9 cellular contexts compared by ENCODE assay signal in the genomic region with DNA sequence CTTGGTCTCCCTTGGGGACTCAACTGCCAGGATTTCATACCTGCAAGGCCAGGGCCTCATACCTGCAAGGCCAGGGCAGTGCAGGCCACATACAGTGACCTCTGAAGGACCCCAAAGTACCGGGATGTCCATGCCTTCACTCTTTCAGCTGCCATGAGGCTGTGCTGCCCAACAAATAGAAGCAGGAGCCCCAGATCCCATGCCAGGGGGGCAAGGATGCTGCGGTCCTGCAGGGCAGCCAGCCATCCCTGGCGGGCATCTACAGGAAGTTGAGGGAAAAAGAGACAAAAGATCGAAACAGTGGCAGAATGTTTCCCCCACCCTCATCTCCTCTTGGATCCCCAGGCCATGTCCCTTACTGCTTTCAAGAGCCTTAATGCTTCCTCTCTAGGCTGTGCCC. TPM values are rescaled to one million over a fixed set of nuclear protein-coding genes. Genes with fewer than 3 reads are reported as not detected.
A peak's percentile ranks its signal among the peaks of the same experiment; 100 is the strongest.
DNase-seq lines count a peak whose midpoint lies in the region; ATAC-seq and TF ChIP-seq lines count a peak whose summit lies in the region.
"Had no signal": no experiment of that assay in that cellular context is flagged by ENCODE, and none has a peak within 500 bp of the region (broad histone marks: within the 10 kb centered on the region; RNA-seq: fewer than 3 reads in every experiment).

No MANE protein-coding gene starts in this region.

- H3K4me1 Mint-ChIP-seq in CD4-positive, alpha-beta memory T cell, result peaks cover 35 to 57% (median 41%) of the 10 kb centered on the region in 4 donors
- peaks cover 42% of the 10 kb centered on the region for H3K4me1 Mint-ChIP-seq in endothelial cell (ENCODE audit: unreplicated experiment)

- POLR2A ChIA-PET in CD4-positive, alpha-beta memory T cell (lab: Charles Lee; ENCODE audit: partially characterized antibody), result interaction anchor here (4.7 to 47.0 kb wide), 3 partner anchors 4 to 75 kb away, joined by 27 to 1474 read pairs (median 1474); partner anchors contain the start of genes DHX16, MDC1, NRM and PPP1R18

- H3K4me2 ChIP-seq in OCI-LY3 (ENCODE audit: low read length) (peak overlapping the region; percentile 87), osteoblast (ENCODE audit: insufficient read depth, low read length) (peak overlapping the region; percentile 81)

- H3K9me3 ChIP-seq in CD4-positive, alpha-beta memory T cell (ENCODE audit: control insufficient read depth in 1 of 2, low read length in 2 of 2), result no peaks in the 10 kb centered on the region
- H3K9me3 ChIP-seq in OCI-LY3 (ENCODE audit: insufficient read depth, low read length), result no peaks in the 10 kb centered on the region
- no peaks in the 10 kb centered on the region for H3K9me3 ChIP-seq in osteoblast (ENCODE audit: low read depth, low read length)

- H3K4me3 ChIP-seq in CD4-positive, alpha-beta memory T cell (ENCODE audit: low read length in 2 of 2), result peak overlapping the region; percentile 68 to 76
- H3K4me3 ChIP-seq in OCI-LY3 (ENCODE audit: low read length) (peak overlapping the region; percentile 94), osteoblast (ENCODE audit: insufficient read depth, low read length) (peak overlapping the region; percentile 85)

- TF ChIP-seq CTCF in OCI-LY3 (IDR thresholded peaks at IDR 0.05; ENCODE audit: low read depth, low read length) (no peak), endothelial cell (IDR thresholded peaks at IDR 0.05; ENCODE audit: unreplicated experiment) (no peak), osteoblast (IDR thresholded peaks at IDR 0.05; ENCODE audit: extremely low read depth, low read depth, low read length) (no peak)

- intact Hi-C loops in CD4-positive, alpha-beta memory T cell (cut with micrococcal nuclease), result loop anchor here (1.0 kb wide), 1 partner anchor 8 kb away; no protein-coding TSS in a partner anchor
- intact Hi-C loops in sciatic nerve (cut with DNase I), result no loop called here

- H3K27ac ChIP-seq in CD4-positive, alpha-beta memory T cell (ENCODE audit: low read depth, low read length), result peak overlapping the region; percentile 46
- H3K27ac ChIP-seq in OCI-LY3 (ENCODE audit: low read length) (no peak overlapping the region), osteoblast (ENCODE audit: low read depth, low read length) (peak overlapping the region; percentile 67)

- peaks cover 6 to 24% of the 10 kb centered on the region in 2 donors for H3K36me3 Mint-ChIP-seq in CD4-positive, alpha-beta memory T cell
- H3K36me3 Mint-ChIP-seq in endothelial cell (ENCODE audit: low read depth, unreplicated experiment), result peaks cover 17% of the 10 kb centered on the region

- no peaks in the 10 kb centered on the region for H3K36me3 ChIP-seq in CD4-positive, alpha-beta memory T cell (ENCODE audit: insufficient read depth, low read length)
- H3K36me3 ChIP-seq in OCI-LY3 (replicated peaks; ENCODE audit: low read depth, low read length), result no peaks in the 10 kb centered on the region
- H3K36me3 ChIP-seq in osteoblast (ENCODE audit: insufficient read depth, low read length), result peaks cover under 1% of the 10 kb centered on the region

- no peaks in the 10 kb centered on the region for H3K27me3 ChIP-seq in CD4-positive, alpha-beta memory T cell (ENCODE audit: insufficient read depth, low read length)
- H3K27me3 ChIP-seq in OCI-LY3 (ENCODE audit: low read depth, low read length) (no peaks in the 10 kb centered on the region), osteoblast (ENCODE audit: insufficient read depth, low read length) (no peaks in the 10 kb centered on the region)

- no peaks in the 10 kb centered on the region for H3K27me3 Mint-ChIP-seq in CD4-positive, alpha-beta memory T cell
- peaks cover 17% of the 10 kb centered on the region for H3K27me3 Mint-ChIP-seq in endothelial cell (ENCODE audit: unreplicated experiment)

- peaks cover 14% of the 10 kb centered on the region for H3K79me2 ChIP-seq in OCI-LY3 (ENCODE audit: low read length)
- peaks cover 43% of the 10 kb centered on the region for H3K79me2 ChIP-seq in osteoblast (ENCODE audit: insufficient read depth, low read length)

- peak overlapping the region; percentile 78 to 93 (median 88) for H3K4me3 Mint-ChIP-seq in CD4-positive, alpha-beta memory T cell
- H3K4me3 Mint-ChIP-seq in endothelial cell (ENCODE audit: unreplicated experiment), result peak overlapping the region; percentile 94

- H3K27ac Mint-ChIP-seq in CD4-positive, alpha-beta memory T cell, result peak overlapping the region; percentile 83 to 96 (median 93)
- peak overlapping the region; percentile 87 for H3K27ac Mint-ChIP-seq in endothelial cell (ENCODE audit: unreplicated experiment)

- H2AFZ ChIP-seq in OCI-LY3 (ENCODE audit: low read depth, low read length) (no peak overlapping the region), osteoblast (ENCODE audit: low read length) (peak overlapping the region; percentile 95)

- H3K9me3 Mint-ChIP-seq in CD4-positive, alpha-beta memory T cell, result peaks cover 0 to 3% (median 0%) of the 10 kb centered on the region in 8 donors
- H3K9me3 Mint-ChIP-seq in endothelial cell (ENCODE audit: unreplicated experiment), result no peaks in the 10 kb centered on the region

- CTCF ChIA-PET in CD4-positive, alpha-beta memory T cell (lab: Charles Lee; ENCODE audit: partially characterized antibody), result interaction anchor here (0.8 to 3.7 kb wide), 4 partner anchors 11 to 41 kb away, joined by 3 to 29 read pairs (median 24); no protein-coding TSS in a partner anchor

- H3K4me1 ChIP-seq in CD4-positive, alpha-beta memory T cell (ENCODE audit: insufficient read depth, low read length), result peaks cover 40% of the 10 kb centered on the region
- H3K4me1 ChIP-seq in OCI-LY3 (ENCODE audit: low read length), result peaks cover 28% of the 10 kb centered on the region
- peaks cover 34% of the 10 kb centered on the region for H3K4me1 ChIP-seq in osteoblast (ENCODE audit: insufficient read depth, low read length)

- H4K20me1 ChIP-seq in OCI-LY3 (ENCODE audit: insufficient read depth, low read length), result no peaks in the 10 kb centered on the region
- H4K20me1 ChIP-seq in osteoblast (ENCODE audit: insufficient read depth, low read length), result peaks cover 13% of the 10 kb centered on the region

- no peak for DNase-seq in CD4-positive, alpha-beta memory T cell
- no peak for DNase-seq in endothelial cell (ENCODE audit: low spot score)
- DNase-seq in osteoblast (ENCODE audit: insufficient read length, low spot score, missing footprints), result peak; percentile 55
- no peak for DNase-seq in sciatic nerve (ENCODE audit: low spot score)
- no peak for DNase-seq in NCI-H2029 (lab: John Stamatoyannopoulos, UW)
- DNase-seq: SIG-M5 had no signal

- H3K9ac ChIP-seq in OCI-LY3 (ENCODE audit: low read length), result peak overlapping the region; percentile 75

- no peak for ATAC-seq in sciatic nerve
- no peak for ATAC-seq in GM19455 (IDR thresholded peaks at IDR 0.05; ENCODE audit: unreplicated experiment)
- ATAC-seq in HG02623 (IDR thresholded peaks at IDR 0.05; ENCODE audit: unreplicated experiment), result no peak

RNA-seq across cellular contexts. Expression of gene NRM, which starts 0.8 kb away (rescaled TPM):
- total RNA-seq in CD4-positive, alpha-beta memory T cell, result 1 to 10 TPM; 6.4 to 6.6 TPM
- 10 to 100 TPM in 1 of 2 donors, 1 to 10 TPM in 1; 9.1 to 15.8 TPM for polyA plus RNA-seq in CD4-positive, alpha-beta memory T cell
- 26.0 TPM for total RNA-seq in endothelial cell (ENCODE audit: unreplicated experiment)
- 2.9 and 3.3 TPM in 2 replicates for total RNA-seq in osteoblast
- total RNA-seq in sciatic nerve, result 11.0 TPM

RNA-seq across cellular contexts. Expression of gene PPP1R18, which starts 3.5 kb away (rescaled TPM):
- total RNA-seq in CD4-positive, alpha-beta memory T cell, result 100 to 1,000 TPM; 122 to 127 TPM
- polyA plus RNA-seq in CD4-positive, alpha-beta memory T cell, result 100 to 1,000 TPM in 1 of 2 donors, 10 to 100 TPM in 1; 68.2 to 117 TPM
- total RNA-seq in endothelial cell (ENCODE audit: unreplicated experiment) (285 TPM), osteoblast (62.6 and 63.9 TPM in 2 replicates), sciatic nerve (93.0 TPM)

RNA-seq across cellular contexts. Expression of gene DHX16, which starts 17.2 kb away (rescaled TPM):
- 10 to 100 TPM; 53.4 to 54.6 TPM for total RNA-seq in CD4-positive, alpha-beta memory T cell
- polyA plus RNA-seq in CD4-positive, alpha-beta memory T cell, result 10 to 100 TPM; 22.0 to 30.2 TPM
- total RNA-seq in endothelial cell (ENCODE audit: unreplicated experiment) (38.5 TPM), osteoblast (25.6 and 26.1 TPM in 2 replicates), sciatic nerve (25.2 TPM)

RNA-seq across cellular contexts. Expression of gene MDC1, which starts 27.1 kb away (rescaled TPM):
- total RNA-seq in CD4-positive, alpha-beta memory T cell, result 10 to 100 TPM; 60.7 to 73.5 TPM
- polyA plus RNA-seq in CD4-positive, alpha-beta memory T cell, result 1 to 10 TPM in 1 of 2 donors, not detected in 1; 9.8 TPM
- total RNA-seq in endothelial cell (ENCODE audit: unreplicated experiment) (51.7 TPM), osteoblast (5.1 and 5.3 TPM in 2 replicates), sciatic nerve (43.2 TPM)

RNA-seq across cellular contexts. Expression of gene TUBB, which starts 30.2 kb away (rescaled TPM):
- 100 to 1,000 TPM; 285 to 300 TPM for total RNA-seq in CD4-positive, alpha-beta memory T cell
- polyA plus RNA-seq in CD4-positive, alpha-beta memory T cell, result 100 to 1,000 TPM in 1 of 2 donors, 10 to 100 TPM in 1; 74.8 to 142 TPM
- 1,094 TPM for total RNA-seq in endothelial cell (ENCODE audit: unreplicated experiment)
- 509 and 605 TPM in 2 replicates for total RNA-seq in osteoblast
- total RNA-seq in sciatic nerve, result 292 TPM
